In genomic region chr12:53079226-53080117, GRCh38 we compare ENCODE assay signal across 8 cellular contexts. TPM values are rescaled to one million over a fixed set of nuclear protein-coding genes. Genes with fewer than 3 reads are reported as not detected.
DNase-seq lines count a peak whose midpoint lies in the region; ATAC-seq and TF ChIP-seq lines count a peak whose summit lies in the region.

SPRYD3 (minus strand) TSS chr12:53079390; CDS start chr12:53079333, 57 bp downstream.

- WGBS in smooth muscle cell (ENCODE audit: low lambda C conversion rate) = 4% methylated on average over 52 of the region's 67 CpGs

- no peaks in the 10 kb centered on the region for H3K36me3 ChIP-seq in ACC112 (ENCODE audit: insufficient read depth, low read length)
- H3K36me3 ChIP-seq in breast epithelium = no peaks in the 10 kb centered on the region
- no peaks in the 10 kb centered on the region for H3K36me3 ChIP-seq in smooth muscle cell (ENCODE audit: low read depth)

- H3K27ac ChIP-seq in ACC112 (ENCODE audit: low read depth, low read length) (peak within 1 kb of the TSS; percentile 94), VCaP (peak within 1 kb of the TSS; percentile 91), breast epithelium (peak within 1 kb of the TSS; percentile 93 to 94), smooth muscle cell (ENCODE audit: low read depth) (peak within 1 kb of the TSS; percentile 81)

- H4K20me1 ChIP-seq in smooth muscle cell (ENCODE audit: low read depth) = peaks cover 19% of the 10 kb centered on the region

- TF ChIP-seq CTCF in VCaP (conservative IDR thresholded peaks at IDR 0.05) (no peak), breast epithelium (IDR thresholded peaks at IDR 0.05) (no peak), smooth muscle cell (IDR thresholded peaks at IDR 0.05; ENCODE audit: borderline replicate concordance, insufficient read depth, poor library complexity, severe bottlenecking) (no peak)

- peak within 1 kb of the TSS; percentile 85 for H3K4me2 ChIP-seq in smooth muscle cell

- H3K9ac ChIP-seq in smooth muscle cell (ENCODE audit: low read depth) = peak within 1 kb of the TSS; percentile 76

- peaks cover 17% of the 10 kb centered on the region for H3K4me1 ChIP-seq in ACC112 (ENCODE audit: control insufficient read depth, insufficient read depth, low read length, unreplicated experiment)
- peaks cover 0 to 7% of the 10 kb centered on the region in 2 donors for H3K4me1 ChIP-seq in breast epithelium
- peaks cover 8% of the 10 kb centered on the region for H3K4me1 ChIP-seq in smooth muscle cell (ENCODE audit: low read depth)

- H3K4me3 ChIP-seq in ACC112 (ENCODE audit: low read depth, low read length) (peak within 1 kb of the TSS; percentile 88), breast epithelium (peak within 1 kb of the TSS; percentile 51 to 66 (median 63)), smooth muscle cell (peak within 1 kb of the TSS; percentile 75)

- intact Hi-C loops in breast epithelium (cut with DNase I; ENCODE audit: low total_unique reads) = no loop called here

- H3F3A ChIP-seq in smooth muscle cell (ENCODE audit: low read depth) = peaks cover 8% of the 10 kb centered on the region

- H2AFZ ChIP-seq in ACC112 (ENCODE audit: low read length, unreplicated experiment) (peak within 1 kb of the TSS; percentile 55), smooth muscle cell (ENCODE audit: low read depth) (peak within 1 kb of the TSS; percentile 81)

- H3K27me3 ChIP-seq in ACC112 (ENCODE audit: insufficient read depth, low read length) = no peaks in the 10 kb centered on the region
- no peaks in the 10 kb centered on the region for H3K27me3 ChIP-seq in breast epithelium
- no peaks in the 10 kb centered on the region for H3K27me3 ChIP-seq in smooth muscle cell (ENCODE audit: low read depth)

- TF ChIP-seq POLR2A in breast epithelium (IDR thresholded peaks at IDR 0.05) = peak; percentile 79

- H3K79me2 ChIP-seq in ACC112 (ENCODE audit: control insufficient read depth, insufficient read depth, low read length, unreplicated experiment) = peaks cover 15% of the 10 kb centered on the region
- H3K79me2 ChIP-seq in smooth muscle cell (ENCODE audit: low read depth) = peaks cover 19% of the 10 kb centered on the region

- no peaks in the 10 kb centered on the region for H3K9me3 ChIP-seq in breast epithelium
- no peaks in the 10 kb centered on the region for H3K9me3 ChIP-seq in smooth muscle cell (replicated peaks; ENCODE audit: low read depth)

- DNase-seq in NCI-H2196 treated with DMSO at 0.1 percent for 48 hours (lab: John Stamatoyannopoulos, UW; ENCODE audit: unreplicated experiment) = peak; percentile 95
- peak; percentile 98 for DNase-seq in breast epithelium (ENCODE audit: low spot score in 2 of 2)
- peak; percentile 100 for DNase-seq in iPS-NIHi11 (ENCODE audit: low spot score)
- DNase-seq in smooth muscle cell (lab: John Stamatoyannopoulos, UW; ENCODE audit: unreplicated experiment) = peak; percentile 94

- ATAC-seq in GM18870 (IDR thresholded peaks at IDR 0.05; ENCODE audit: unreplicated experiment) = peak; percentile 82
- peak; percentile 98 for ATAC-seq in HG03135 (IDR thresholded peaks at IDR 0.05; ENCODE audit: unreplicated experiment)

RNA-seq across cellular contexts. Expression of gene SPRYD3, which starts in this region (rescaled TPM):
- total RNA-seq in breast epithelium = 10 to 100 TPM; 31.8 to 45.8 (median 36.3) TPM
- 20.2 and 23.0 TPM in 2 replicates for total RNA-seq in smooth muscle cell
- polyA plus RNA-seq in smooth muscle cell = 43.5 and 57.1 TPM in 2 replicates

Comparison
In these comparisons a context has a peak if more than half of its experiments do, and no peak if none do; other contexts are left out.
1. Peak in every context shown above with its lines: DNase-seq, ATAC-seq, H3K4me3 ChIP-seq and H3K27ac ChIP-seq.